19 cellular contexts compared by ENCODE assay signal in the genomic region with DNA sequence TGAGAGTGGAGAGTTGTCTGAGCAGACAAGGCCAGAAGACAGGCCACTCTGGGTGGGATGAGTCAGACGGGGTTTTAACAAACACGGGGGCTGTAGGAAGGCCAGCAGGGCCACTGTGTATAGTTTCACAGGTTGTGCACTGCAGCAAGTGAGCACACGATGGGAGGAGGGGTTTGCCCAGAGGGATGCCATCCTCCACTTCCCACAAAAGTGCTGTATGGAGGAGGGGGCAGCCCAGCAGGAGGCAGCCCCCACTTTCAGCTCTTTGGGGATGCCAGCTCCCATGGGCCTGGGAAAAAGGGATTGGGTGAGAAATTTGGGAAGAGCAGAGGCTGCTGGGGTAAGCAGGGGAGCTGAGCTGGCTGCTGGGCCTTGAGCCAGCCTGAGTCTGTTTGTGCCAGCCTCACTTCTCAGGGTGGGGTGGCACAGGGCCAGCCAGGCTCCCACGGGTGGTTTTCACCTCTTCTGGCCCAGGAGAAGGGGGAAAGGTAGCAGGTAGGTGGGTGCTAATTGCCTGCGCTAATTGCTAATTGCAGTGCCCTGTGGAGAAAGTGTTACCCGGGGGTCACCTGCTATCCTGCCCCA. TPM values are rescaled to one million over a fixed set of nuclear protein-coding genes. Genes with fewer than 3 reads are reported as not detected.
A peak's percentile ranks its signal among the peaks of the same experiment; 100 is the strongest.
DNase-seq lines count a peak whose midpoint lies in the region; ATAC-seq and TF ChIP-seq lines count a peak whose summit lies in the region.
"Had no signal": no experiment of that assay in that cellular context is flagged by ENCODE, and none has a peak within 500 bp of the region (broad histone marks: within the 10 kb centered on the region; RNA-seq: fewer than 3 reads in every experiment).

No MANE protein-coding gene starts in this region.

- TF ChIP-seq CTCF in esophagus squamous epithelium (IDR thresholded peaks at IDR 0.05), result no peak
- TF ChIP-seq CTCF in psoas muscle (IDR thresholded peaks at IDR 0.05), result no peak

- H3K9me3 ChIP-seq in BLaER1 (no peaks in the 10 kb centered on the region), esophagus squamous epithelium (no peaks in the 10 kb centered on the region), psoas muscle (no peaks in the 10 kb centered on the region)
- H3K9me3 ChIP-seq: BE2C, ovary, suprapubic skin had no signal

- intact Hi-C loops in esophagus squamous epithelium (cut with DNase I), result no loop called here
- intact Hi-C loops in psoas muscle (cut with DNase I), result no loop called here

- DNase-seq in NCI-H226 (peak; percentile 46), esophagus squamous epithelium (lab: John Stamatoyannopoulos, UW) (no peak), psoas muscle (no peak), hippocampal formation (lab: John Stamatoyannopoulos, UW) (no peak), SKM-1 (lab: John Stamatoyannopoulos, UW; ENCODE audit: unreplicated experiment) (no peak)
- DNase-seq in activated CD4-positive, alpha-beta T cell treated with anti-CD3 and anti-CD28 coated beads, Interleukin-2, amount 50 U/mL, for 1 hour, result no peak
- DNase-seq: activated T-cell treated with anti-CD3 and anti-CD28 coated beads, Interleukin-2, amount 50 U/mL, for 4 hours; BE2C; NCI-H1048; PC-9; stimulated activated CD4-positive, alpha-beta T cell treated with anti-CD3 and anti-CD28 coated beads, Interleukin-12 subunit alpha, Interleukin-12 subunit beta, amount 100 ng/mL, for 4 hours; T-helper 2 cell had no signal

- no peaks in the 10 kb centered on the region for H4K20me1 ChIP-seq in BLaER1

- H3K36me3 ChIP-seq in BLaER1 (peaks cover 22% of the 10 kb centered on the region), esophagus squamous epithelium (peaks cover 3 to 21% (median 8%) of the 10 kb centered on the region in 3 donors), psoas muscle (ENCODE audit: insufficient read depth in 1 of 2, low read depth in 1 of 2) (peaks cover 0 to 32% of the 10 kb centered on the region in 2 donors)
- H3K36me3 ChIP-seq: BE2C, ovary had no signal

- H3K4me1 ChIP-seq in BLaER1 (peaks cover 98% of the 10 kb centered on the region), esophagus squamous epithelium (peaks cover 5 to 53% (median 22%) of the 10 kb centered on the region in 3 donors), psoas muscle (peaks cover 44% of the 10 kb centered on the region)
- H3K4me1 ChIP-seq: BE2C had no signal

- 27 to 29% methylated on average over 3 to 6 of the region's 6 CpGs for WGBS in esophagus squamous epithelium, 2 donors
- 46 to 73% (median 57%) methylated on average over 5 to 6 of the region's 6 CpGs for WGBS in psoas muscle, 3 donors

- H3K4me3 ChIP-seq in BLaER1 (peak overlapping the region; percentile 67), esophagus squamous epithelium (no peak overlapping the region), psoas muscle (no peak overlapping the region)
- H3K4me3 ChIP-seq: ovary, PC-9, suprapubic skin had no signal

- ATAC-seq in psoas muscle (peak in 1 of 4 donors; percentile 20), GM19351 (IDR thresholded peaks at IDR 0.05; ENCODE audit: unreplicated experiment) (no peak)
- ATAC-seq: activated T-cell treated with anti-CD3 and anti-CD28 coated beads, Interleukin-2, amount 50 U/mL, for 4 hours had no signal

- H3K27ac ChIP-seq in BLaER1, result peak overlapping the region; percentile 96
- H3K27ac ChIP-seq in esophagus squamous epithelium, result peak overlapping the region in 3 of 4 donors; percentile 0 to 49 (median 7)
- H3K27ac ChIP-seq in psoas muscle, result peak overlapping the region; percentile 41
- H3K27ac ChIP-seq: ovary, PC-9, suprapubic skin had no signal

- no peak for TF ChIP-seq POLR2A in esophagus squamous epithelium (IDR thresholded peaks at IDR 0.05)

- peak overlapping the region; percentile 81 for H3K9ac ChIP-seq in BLaER1

- H3K4me2 ChIP-seq in BLaER1, result peak overlapping the region; percentile 100
- H3K4me2 ChIP-seq: PC-9 had no signal

- H3K27me3 ChIP-seq in BLaER1, result no peaks in the 10 kb centered on the region
- H3K27me3 ChIP-seq in esophagus squamous epithelium, result no peaks in the 10 kb centered on the region
- no peaks in the 10 kb centered on the region for H3K27me3 ChIP-seq in psoas muscle (ENCODE audit: insufficient read depth in 3 of 3, low read length in 2 of 3)
- H3K27me3 ChIP-seq: BE2C, ovary, suprapubic skin had no signal

RNA-seq across cellular contexts. Expression of a gene that starts 6.7 kb away (rescaled TPM):
- 10 to 100 TPM in 2 of 4 donors, 1 to 10 TPM in 2; 5.0 to 34.3 (median 10.3) TPM for total RNA-seq in esophagus squamous epithelium
- 100 to 1,000 TPM in 2 of 4 donors, 10 to 100 TPM in 2; 87.2 to 151 (median 110) TPM for total RNA-seq in psoas muscle
- 10 to 100 TPM; 41.6 to 90.3 (median 72.6) TPM for polyA plus RNA-seq in psoas muscle

RNA-seq across cellular contexts. Expression of a gene that starts 25.1 kb away (rescaled TPM):
- total RNA-seq in esophagus squamous epithelium, result not detected
- total RNA-seq in psoas muscle, result 100 to 1,000 TPM; 241 to 923 (median 381) TPM
- 100 to 1,000 TPM; 306 to 822 (median 392) TPM for polyA plus RNA-seq in psoas muscle
- total RNA-seq: activated T-cell treated with anti-CD3 and anti-CD28 coated beads, Interleukin-2, amount 50 U/mL, for 4 hours; Daoy; NCI-H460; ovary; PC-9; suprapubic skin had no signal
- polyA plus RNA-seq: IgD-negative memory B cell, ovary had no signal

RNA-seq across cellular contexts. Expression of a gene that starts 42.4 kb away (rescaled TPM):
- total RNA-seq in esophagus squamous epithelium (not detected), psoas muscle (100 to 1,000 TPM; 157 to 276 (median 212) TPM)
- 100 to 1,000 TPM in 1 of 3 donors, 10 to 100 TPM in 2; 37.0 to 188 (median 50.4) TPM for polyA plus RNA-seq in psoas muscle
- total RNA-seq: activated T-cell treated with anti-CD3 and anti-CD28 coated beads, Interleukin-2, amount 50 U/mL, for 4 hours; Daoy; NCI-H460; PC-9 had no signal
- polyA plus RNA-seq: IgD-negative memory B cell had no signal

RNA-seq across cellular contexts. Expression of a gene that starts 59.7 kb away (rescaled TPM):
- 100 to 1,000 TPM in 1 of 4 donors, 10 to 100 TPM in 3; 18.0 to 112 (median 50.7) TPM for total RNA-seq in esophagus squamous epithelium
- total RNA-seq in psoas muscle, result 10 to 100 TPM; 12.9 to 23.0 (median 17.6) TPM
- 10 to 100 TPM in 2 of 3 donors, 1 to 10 TPM in 1; 9.0 to 14.1 (median 11.1) TPM for polyA plus RNA-seq in psoas muscle

Comparison
In these comparisons a context has a peak if more than half of its experiments do, and no peak if none do; other contexts are left out.
1. H3K27ac ChIP-seq: peak in every context shown above with its lines; median percentile 96 in BLaER1; 41 in psoas muscle; 7 in esophagus squamous epithelium.
2. RNA of a gene that starts 25.1 kb away (total RNA-seq): 241 to 923 TPM in psoas muscle; not detected in esophagus squamous epithelium; every median in the first group is over 100 times any median in the second.
3. RNA of a gene that starts 42.4 kb away (total RNA-seq): 157 to 276 TPM in psoas muscle; not detected in esophagus squamous epithelium; every median in the first group is over 100 times any median in the second.